1 cellular context compared by ENCODE assay signal in genomic region chr19:17226002-17226933, GRCh38.
TF ChIP-seq lines count a peak whose summit lies in the region.

Gene OCEL1 (plus strand): TSS chr19:17226226. CDS start chr19:17226248, 22 bp downstream.

TF ChIP-seq in WTC11, 78 proteins besides CTCF, POLR2A, EP300 and RAD21 (continued from another document and continues in another):
- no peak for TF ChIP-seq ZNF425 (CRISPR knock-in tag; conservative IDR thresholded peaks at IDR 0.05)
- TF ChIP-seq ZNF671 (CRISPR knock-in tag; IDR thresholded peaks at IDR 0.05), result no peak
- no peak for TF ChIP-seq HMGA2 (CRISPR knock-in tag; IDR thresholded peaks at IDR 0.05)
- TF ChIP-seq TP53 (CRISPR knock-in tag; IDR thresholded peaks at IDR 0.05), result no peak
- TF ChIP-seq NFATC4 (CRISPR knock-in tag; IDR thresholded peaks at IDR 0.05), result no peak
- TF ChIP-seq ZNF423 (CRISPR knock-in tag; IDR thresholded peaks at IDR 0.05), result peak; percentile 87
- no peak for TF ChIP-seq USF2 (CRISPR knock-in tag; IDR thresholded peaks at IDR 0.05)
- no peak for TF ChIP-seq ESRRA (CRISPR knock-in tag; IDR thresholded peaks at IDR 0.05; ENCODE audit: borderline replicate concordance)
- no peak for TF ChIP-seq ZNF416 (CRISPR knock-in tag; IDR thresholded peaks at IDR 0.05)
- peak; percentile 43; the same call in 1 of the 2 replicates for TF ChIP-seq TEAD1 (CRISPR knock-in tag; IDR thresholded peaks at IDR 0.05)
- TF ChIP-seq ZBTB43 (CRISPR knock-in tag; IDR thresholded peaks at IDR 0.05), result peak; percentile 69; the same call in 1 of the 2 replicates
- no peak for TF ChIP-seq ZNF281 (CRISPR knock-in tag; IDR thresholded peaks at IDR 0.05)
- TF ChIP-seq OVOL2 (CRISPR knock-in tag; IDR thresholded peaks at IDR 0.05; ENCODE audit: borderline replicate concordance), result no peak
- no peak for TF ChIP-seq ETV6 (CRISPR knock-in tag; IDR thresholded peaks at IDR 0.05)
- no peak for TF ChIP-seq E2F4 (CRISPR knock-in tag; IDR thresholded peaks at IDR 0.05; ENCODE audit: borderline replicate concordance, low read depth)
- TF ChIP-seq RELA (CRISPR knock-in tag; IDR thresholded peaks at IDR 0.05; ENCODE audit: borderline replicate concordance), result no peak
- TF ChIP-seq PRRX2 (CRISPR knock-in tag; IDR thresholded peaks at IDR 0.05), result no peak
- TF ChIP-seq NFYB (CRISPR knock-in tag; conservative IDR thresholded peaks at IDR 0.05; ENCODE audit: low read depth), result peak; percentile 49; the same call in 1 of the 2 replicates
- no peak for TF ChIP-seq JUN (CRISPR knock-in tag; IDR thresholded peaks at IDR 0.05)
- no peak for TF ChIP-seq ERG (CRISPR knock-in tag; IDR thresholded peaks at IDR 0.05)
- TF ChIP-seq FOXJ3 (CRISPR knock-in tag; IDR thresholded peaks at IDR 0.05; ENCODE audit: borderline replicate concordance), result no peak
- TF ChIP-seq ZNF263 (CRISPR knock-in tag; IDR thresholded peaks at IDR 0.05; ENCODE audit: low read depth), result no peak
- no peak for TF ChIP-seq ZNF396 (CRISPR knock-in tag; IDR thresholded peaks at IDR 0.05; ENCODE audit: borderline replicate concordance)
- no peak for TF ChIP-seq IRF1 (CRISPR knock-in tag; IDR thresholded peaks at IDR 0.05)
- TF ChIP-seq NR3C1 (CRISPR knock-in tag; conservative IDR thresholded peaks at IDR 0.05; ENCODE audit: low read depth), result no peak
- TF ChIP-seq MAX (CRISPR knock-in tag; IDR thresholded peaks at IDR 0.05), result 0 out of 2 replicates have a peak, but pooled peaks have one; percentile 51
- no peak for TF ChIP-seq MLX (CRISPR knock-in tag; IDR thresholded peaks at IDR 0.05)
- no peak for TF ChIP-seq ZMAT4 (CRISPR knock-in tag; IDR thresholded peaks at IDR 0.05)
- TF ChIP-seq GRHL2 (CRISPR knock-in tag; IDR thresholded peaks at IDR 0.05; ENCODE audit: insufficient replicate concordance, severe bottlenecking), result no peak
- no peak for TF ChIP-seq E2F1 (CRISPR knock-in tag; IDR thresholded peaks at IDR 0.05)
- TF ChIP-seq KAT7 (CRISPR knock-in tag; IDR thresholded peaks at IDR 0.05; ENCODE audit: borderline replicate concordance), result no peak
- 0 out of 2 replicates have a peak, but pooled peaks have one; percentile 58 for TF ChIP-seq NFE2L1 (CRISPR knock-in tag; IDR thresholded peaks at IDR 0.05)
- TF ChIP-seq IRF2 (CRISPR knock-in tag; IDR thresholded peaks at IDR 0.05; ENCODE audit: borderline replicate concordance, low read depth), result no peak
- no peak for TF ChIP-seq ZNF121 (CRISPR knock-in tag; IDR thresholded peaks at IDR 0.05)
- TF ChIP-seq ZSCAN18 (CRISPR knock-in tag; IDR thresholded peaks at IDR 0.05), result no peak
- TF ChIP-seq PRDM15 (CRISPR knock-in tag; IDR thresholded peaks at IDR 0.05), result no peak
- TF ChIP-seq ZBTB21 (CRISPR knock-in tag; IDR thresholded peaks at IDR 0.05; ENCODE audit: borderline replicate concordance), result no peak
- no peak for TF ChIP-seq NR2C2 (CRISPR knock-in tag; IDR thresholded peaks at IDR 0.05)
- no peak for TF ChIP-seq NR1H2 (CRISPR knock-in tag; IDR thresholded peaks at IDR 0.05)
- no peak for TF ChIP-seq GTF2I (CRISPR knock-in tag; conservative IDR thresholded peaks at IDR 0.05)
- TF ChIP-seq ZNF138 (CRISPR knock-in tag; conservative IDR thresholded peaks at IDR 0.05), result no peak
- TF ChIP-seq SP1 (CRISPR knock-in tag; conservative IDR thresholded peaks at IDR 0.05), result peak; percentile 88
- TF ChIP-seq ELF4 (CRISPR knock-in tag; IDR thresholded peaks at IDR 0.05; ENCODE audit: low read depth), result no peak
- TF ChIP-seq JAZF1 (CRISPR knock-in tag; IDR thresholded peaks at IDR 0.05), result no peak
